In the genomic region with DNA sequence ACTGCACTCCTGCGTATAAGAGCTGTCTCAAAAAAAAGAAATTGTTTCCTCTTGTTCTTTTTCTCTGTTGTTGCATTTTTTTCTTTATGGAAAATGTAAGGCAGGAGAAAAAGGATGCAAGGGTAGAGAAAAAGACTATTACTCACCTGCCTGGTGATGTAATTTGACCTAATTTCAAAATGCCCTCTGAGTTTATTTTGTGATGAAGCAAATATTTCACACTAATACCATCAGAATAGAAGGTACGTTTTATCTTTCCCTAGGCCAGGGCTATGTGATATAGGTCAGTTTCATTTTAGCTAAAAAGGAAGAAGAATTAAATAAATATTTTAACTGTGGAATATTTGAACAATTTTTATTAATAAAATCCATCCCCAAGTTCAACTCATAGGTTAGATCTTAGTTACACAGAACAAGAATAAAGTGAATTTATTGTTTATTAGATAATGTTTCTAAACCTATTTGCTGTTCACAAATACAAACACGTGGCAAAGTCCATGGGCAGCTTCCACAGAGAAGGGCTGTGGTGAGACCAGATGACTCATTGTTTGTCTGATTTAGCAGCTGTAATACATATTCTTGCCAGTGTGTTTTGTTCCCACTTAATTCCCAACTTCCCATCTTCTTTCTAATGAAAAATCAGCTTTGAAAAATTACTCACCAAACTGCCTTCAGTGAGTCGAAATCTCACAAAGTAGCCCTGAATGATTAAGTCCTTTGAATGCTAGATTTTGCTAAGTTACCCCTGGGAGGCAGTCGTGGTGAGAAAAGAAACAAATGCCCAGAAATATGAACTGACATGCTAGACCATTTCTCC, we compare ENCODE assay signal across 9 cellular contexts. TPM values are rescaled to one million over a fixed set of nuclear protein-coding genes. Genes with fewer than 3 reads are reported as not detected.
DNase-seq lines count a peak whose midpoint lies in the region; ATAC-seq and TF ChIP-seq lines count a peak whose summit lies in the region.
"Had no signal": no experiment of that assay in that cellular context is flagged by ENCODE, and none has a peak within 500 bp of the region (broad histone marks: within the 10 kb centered on the region; RNA-seq: fewer than 3 reads in every experiment).

No MANE protein-coding gene starts in this region.

- no peak overlapping the region for H2AFZ ChIP-seq in osteoblast (ENCODE audit: low read length)
- H2AFZ ChIP-seq in OCI-LY7 (ENCODE audit: low read length) = no peak overlapping the region

- no peaks in the 10 kb centered on the region for H3K9me2 ChIP-seq in OCI-LY7 (ENCODE audit: insufficient read depth, low read length)

- no peak for ATAC-seq in HG03135 (IDR thresholded peaks at IDR 0.05; ENCODE audit: unreplicated experiment)

- no peaks in the 10 kb centered on the region for H3K36me3 ChIP-seq in osteoblast (ENCODE audit: insufficient read depth, low read length)
- H3K36me3 ChIP-seq in suprapubic skin = no peaks in the 10 kb centered on the region
- no peaks in the 10 kb centered on the region for H3K36me3 ChIP-seq in OCI-LY7 (ENCODE audit: insufficient read depth, low read length)

- DNase-seq in GM03348 (ENCODE audit: low spot score) (peak; percentile 82), NCI-H1694 treated with DMSO at 0.1 percent for 48 hours (lab: John Stamatoyannopoulos, UW) (peak; percentile 6), dermis microvascular lymphatic vessel endothelial cell (ENCODE audit: low read depth in 2 of 2) (peak; percentile 22 to 91), osteoblast (ENCODE audit: insufficient read length, low spot score, missing footprints) (peak; percentile 77), NCI-H1048 (lab: John Stamatoyannopoulos, UW) (no peak), suprapubic skin (ENCODE audit: low spot score in 2 of 2) (no peak), OCI-LY7 (ENCODE audit: low spot score) (no peak)

- CTCF ChIA-PET in OCI-LY7 (lab: Charles Lee; ENCODE audit: unreplicated experiment) = no interaction called here

- H4K20me1 ChIP-seq in osteoblast (ENCODE audit: insufficient read depth, low read length) (no peaks in the 10 kb centered on the region), OCI-LY7 (ENCODE audit: insufficient read depth, low read length) (no peaks in the 10 kb centered on the region)

- H3K79me2 ChIP-seq in osteoblast (ENCODE audit: insufficient read depth, low read length) = no peaks in the 10 kb centered on the region
- no peaks in the 10 kb centered on the region for H3K79me2 ChIP-seq in OCI-LY7 (ENCODE audit: insufficient read depth, low read depth, low read length)

- H3K4me2 ChIP-seq in osteoblast (ENCODE audit: insufficient read depth, low read length) (peak overlapping the region; percentile 54), OCI-LY7 (ENCODE audit: low read length) (no peak overlapping the region)

- peak; percentile 36 for TF ChIP-seq CTCF in osteoblast (IDR thresholded peaks at IDR 0.05; ENCODE audit: extremely low read depth, low read depth, low read length)
- TF ChIP-seq CTCF in suprapubic skin (IDR thresholded peaks at IDR 0.05) = no peak
- no peak for TF ChIP-seq CTCF in OCI-LY7 (conservative IDR thresholded peaks at IDR 0.05; ENCODE audit: low read length)

- H3K4me3 ChIP-seq in osteoblast (ENCODE audit: insufficient read depth, low read length) (no peak overlapping the region), suprapubic skin (no peak overlapping the region), OCI-LY7 (ENCODE audit: low read depth, low read length, poor library complexity, severe bottlenecking) (no peak overlapping the region)
- H3K4me3 ChIP-seq: SK-N-MC had no signal

- H3K4me1 ChIP-seq in osteoblast (ENCODE audit: insufficient read depth, low read length) (peaks cover 21% of the 10 kb centered on the region), suprapubic skin (peaks cover 6% of the 10 kb centered on the region), OCI-LY7 (ENCODE audit: insufficient read depth, low read length, poor library complexity, severe bottlenecking) (no peaks in the 10 kb centered on the region)

- no TSS peak for BruUV-seq in OCI-LY7 (replicated peaks; lab: Mats Ljungman, UMichigan)

- no peaks in the 10 kb centered on the region for H3K27me3 ChIP-seq in osteoblast (ENCODE audit: insufficient read depth, low read length)
- H3K27me3 ChIP-seq in suprapubic skin = no peaks in the 10 kb centered on the region

- TF ChIP-seq EP300 in suprapubic skin (IDR thresholded peaks at IDR 0.05) = no peak

- H3K27ac ChIP-seq in osteoblast (ENCODE audit: low read depth, low read length) (peak overlapping the region; percentile 65), suprapubic skin (no peak overlapping the region), OCI-LY7 (ENCODE audit: low read depth, low read length, poor library complexity, severe bottlenecking) (no peak overlapping the region)
- H3K27ac ChIP-seq: SK-N-MC had no signal

- TF ChIP-seq POLR2A in suprapubic skin (IDR thresholded peaks at IDR 0.05) = no peak

- POLR2A ChIA-PET in OCI-LY7 (lab: Charles Lee) = interaction anchor here (0.6 kb wide), 1 partner anchor 71 kb away, joined by 4 read pairs; no protein-coding TSS in a partner anchor

- 40% methylated on average over 5 of the region's 5 CpGs for WGBS in suprapubic skin

- intact Hi-C loops in OCI-LY7 (cut with micrococcal nuclease; ENCODE audit: unreplicated experiment) = no loop called here

- no peaks in the 10 kb centered on the region for H3K9me3 ChIP-seq in osteoblast (ENCODE audit: low read depth, low read length)
- no peaks in the 10 kb centered on the region for H3K9me3 ChIP-seq in suprapubic skin
- H3K9me3 ChIP-seq in OCI-LY7 (ENCODE audit: low read length) = no peaks in the 10 kb centered on the region

RNA-seq across cellular contexts. Expression of gene CCDC112, which starts 52.8 kb away (rescaled TPM):
- total RNA-seq in dermis microvascular lymphatic vessel endothelial cell (1.4 and 2.1 TPM in 2 replicates), osteoblast (4.7 and 5.0 TPM in 2 replicates), suprapubic skin (10 to 100 TPM in 1 of 4 donors, 1 to 10 TPM in 3; 4.8 to 11.6 (median 6.8) TPM), OCI-LY7 (2022) (9.7 and 13.0 TPM in 2 replicates)
- total RNA-seq in OCI-LY7 (2014; rRNA removed; shearing (Covaris generic)) = 15.8 and 32.8 TPM in 2 replicates

Comparison
In these comparisons a context has a peak if more than half of its experiments do, and no peak if none do; other contexts are left out.
1. DNase-seq: peak in GM03348 (single experiment), NCI-H1694 treated with DMSO at 0.1 percent for 48 hours (single experiment), dermis microvascular lymphatic vessel endothelial cell (2 of 2) and osteoblast (single experiment); none in NCI-H1048 (single experiment), suprapubic skin (0 of 2) and OCI-LY7 (single experiment).